Comparison of ENCODE assay signal across 19 cellular contexts in genomic region chr1:95238304-95238703, GRCh38. TPM values are rescaled to one million over a fixed set of nuclear protein-coding genes. Genes with fewer than 3 reads are reported as not detected.
DNase-seq lines count a peak whose midpoint lies in the region; ATAC-seq, FAIRE-seq and TF ChIP-seq lines count a peak whose summit lies in the region.
"Had no signal": no experiment of that assay in that cellular context is flagged by ENCODE, and none has a peak within 500 bp of the region (broad histone marks: within the 10 kb centered on the region; RNA-seq: fewer than 3 reads in every experiment).

No MANE protein-coding gene starts in this region.

- no peak for DNase-seq in MCF 10A (ENCODE audit: unreplicated experiment)
- no peak for DNase-seq in breast epithelium (ENCODE audit: low spot score in 2 of 2)
- no peak for DNase-seq in astrocyte (ENCODE audit: low read depth)
- peak; percentile 5 for DNase-seq in fibroblast of peridontal ligament (ENCODE audit: extremely low read depth)
- peak; percentile 40 for DNase-seq in superior temporal gyrus (ENCODE audit: extremely low spot score)
- DNase-seq in activated naive CD8-positive, alpha-beta T cell treated with anti-CD3 and anti-CD28 coated beads for 36 hours, result no peak
- no peak for DNase-seq in natural killer cell
- DNase-seq: C1 segment of cervical spinal cord; CD4-positive, alpha-beta memory T cell; DMS79 treated with DMSO at 0.1 percent for 48 hours; EL; H7 had no signal

- no peak overlapping the region for H3K4me3 Mint-ChIP-seq in MCF 10A (ENCODE audit: unreplicated experiment)
- H3K4me3 Mint-ChIP-seq in astrocyte (ENCODE audit: unreplicated experiment), result peak overlapping the region; percentile 28
- no peak overlapping the region for H3K4me3 Mint-ChIP-seq in activated naive CD8-positive, alpha-beta T cell treated with anti-CD3 and anti-CD28 coated beads for 36 hours
- H3K4me3 Mint-ChIP-seq in natural killer cell, result no peak overlapping the region
- H3K4me3 Mint-ChIP-seq: B cell; CD4-positive, alpha-beta memory T cell; GM23338 had no signal

- no peaks in the 10 kb centered on the region for H3K27me3 Mint-ChIP-seq in MCF 10A (ENCODE audit: insufficient read depth, unreplicated experiment)
- H3K27me3 Mint-ChIP-seq in astrocyte (ENCODE audit: low read depth, unreplicated experiment), result no peaks in the 10 kb centered on the region
- H3K27me3 Mint-ChIP-seq in activated naive CD8-positive, alpha-beta T cell treated with anti-CD3 and anti-CD28 coated beads for 36 hours, result no peaks in the 10 kb centered on the region
- H3K27me3 Mint-ChIP-seq in natural killer cell (ENCODE audit: low read depth in 2 of 2), result no peaks in the 10 kb centered on the region
- H3K27me3 Mint-ChIP-seq: B cell; CD4-positive, alpha-beta memory T cell had no signal

- TF ChIP-seq CTCF in MCF 10A (IDR thresholded peaks at IDR 0.05; ENCODE audit: unreplicated experiment) (no peak), breast epithelium (IDR thresholded peaks at IDR 0.05) (no peak), astrocyte (IDR thresholded peaks at IDR 0.05; ENCODE audit: insufficient read depth, low read depth, low read length) (no peak), natural killer cell (IDR thresholded peaks at IDR 0.05) (no peak)

- peaks cover 22% of the 10 kb centered on the region for H3K4me1 Mint-ChIP-seq in MCF 10A (ENCODE audit: insufficient read depth, unreplicated experiment)
- H3K4me1 Mint-ChIP-seq in astrocyte (ENCODE audit: low read depth, unreplicated experiment), result peaks cover 22% of the 10 kb centered on the region
- H3K4me1 Mint-ChIP-seq in activated naive CD8-positive, alpha-beta T cell treated with anti-CD3 and anti-CD28 coated beads for 36 hours, result peaks cover 38% of the 10 kb centered on the region
- peaks cover 36 to 48% of the 10 kb centered on the region in 2 donors for H3K4me1 Mint-ChIP-seq in natural killer cell

- H3K4me2 ChIP-seq in astrocyte (ENCODE audit: low read length), result no peak overlapping the region
- H3K4me2 ChIP-seq: GM23338 had no signal

- H3K9me3 Mint-ChIP-seq in MCF 10A (ENCODE audit: unreplicated experiment) (peaks cover 5% of the 10 kb centered on the region), astrocyte (ENCODE audit: unreplicated experiment) (no peaks in the 10 kb centered on the region), natural killer cell (no peaks in the 10 kb centered on the region)
- peaks cover 8% of the 10 kb centered on the region for H3K9me3 Mint-ChIP-seq in activated naive CD8-positive, alpha-beta T cell treated with anti-CD3 and anti-CD28 coated beads for 36 hours

- no TSS peak for BruUV-seq in MCF 10A (replicated peaks; lab: Mats Ljungman, UMichigan)

- TF ChIP-seq POLR2A in breast epithelium (IDR thresholded peaks at IDR 0.05), result no peak

- POLR2A ChIA-PET in MCF 10A (lab: Yijun Ruan, JAX), result interaction anchor here (0.6 kb wide), 1 partner anchor 887 kb away, joined by 4 read pairs; no protein-coding TSS in a partner anchor

- H3K36me3 ChIP-seq in breast epithelium (peaks cover 12% of the 10 kb centered on the region), astrocyte (ENCODE audit: insufficient read depth, low read length) (no peaks in the 10 kb centered on the region)

- H3K27me3 ChIP-seq in breast epithelium (no peaks in the 10 kb centered on the region), astrocyte (ENCODE audit: insufficient read depth, low read length) (no peaks in the 10 kb centered on the region)

- no peak overlapping the region for H2AFZ ChIP-seq in astrocyte (ENCODE audit: low read depth, low read length)
- H2AFZ ChIP-seq: GM23338 had no signal

- H3K27ac ChIP-seq in breast epithelium (no peak overlapping the region), astrocyte (ENCODE audit: low read depth, low read length) (no peak overlapping the region)

- H3K9ac ChIP-seq in astrocyte (ENCODE audit: low read length), result no peak overlapping the region

- peaks cover 60% of the 10 kb centered on the region for H3K79me2 ChIP-seq in astrocyte (ENCODE audit: insufficient read depth, low read length)

- ATAC-seq in natural killer cell, result no peak
- ATAC-seq in HG02981 (IDR thresholded peaks at IDR 0.05; ENCODE audit: unreplicated experiment), result no peak
- ATAC-seq: GM23338, HepG2 had no signal

- H3K27ac Mint-ChIP-seq in MCF 10A (ENCODE audit: low read depth, unreplicated experiment) (peak overlapping the region; percentile 18), astrocyte (ENCODE audit: unreplicated experiment) (no peak overlapping the region), natural killer cell (no peak overlapping the region)
- H3K27ac Mint-ChIP-seq in activated naive CD8-positive, alpha-beta T cell treated with anti-CD3 and anti-CD28 coated beads for 36 hours, result no peak overlapping the region
- H3K27ac Mint-ChIP-seq: B cell, GM23338 had no signal

- H3K36me3 Mint-ChIP-seq in MCF 10A (ENCODE audit: insufficient read depth, unreplicated experiment) (peaks cover 24% of the 10 kb centered on the region), astrocyte (ENCODE audit: low read depth, unreplicated experiment) (peaks cover 27% of the 10 kb centered on the region), natural killer cell (no peaks in the 10 kb centered on the region)
- H3K36me3 Mint-ChIP-seq in activated naive CD8-positive, alpha-beta T cell treated with anti-CD3 and anti-CD28 coated beads for 36 hours, result peaks cover 56% of the 10 kb centered on the region

- H3K4me3 ChIP-seq in breast epithelium (no peak overlapping the region), astrocyte (ENCODE audit: insufficient read depth, low read depth, low read length) (no peak overlapping the region)
- H3K4me3 ChIP-seq: GM23338 had no signal

- peaks cover 31% of the 10 kb centered on the region for H4K20me1 ChIP-seq in astrocyte (ENCODE audit: insufficient read depth, low read length)

- FAIRE-seq in astrocyte (lab: Jason Lieb, UNC), result no peak
- FAIRE-seq: A204.1, G401.6, HepG2, HTR-8/SVneo had no signal

- H3K9me3 ChIP-seq in breast epithelium (peaks cover 5 to 18% of the 10 kb centered on the region in 2 donors), astrocyte (ENCODE audit: insufficient read depth, low read depth, low read length) (no peaks in the 10 kb centered on the region)

- intact Hi-C loops in MCF 10A (cut with micrococcal nuclease) (loop anchor here (10.0 kb wide), 1 partner anchor 304 kb away; no protein-coding TSS in a partner anchor), breast epithelium (cut with DNase I; ENCODE audit: low total_unique reads) (no loop called here), natural killer cell (cut with micrococcal nuclease) (no loop called here)

- CTCF ChIA-PET in MCF 10A (lab: Yijun Ruan, JAX), result interaction anchor here (0.6 to 1.9 kb wide), 3 partner anchors 123 to 1228 kb away, joined by 3 to 7 read pairs (median 4); no protein-coding TSS in a partner anchor

- H3K4me1 ChIP-seq in breast epithelium (no peaks in the 10 kb centered on the region), astrocyte (ENCODE audit: insufficient read depth, low read length) (peaks cover 4% of the 10 kb centered on the region)

RNA-seq across cellular contexts. Expression of gene RWDD3, which starts 4.3 kb away (rescaled TPM):
- total RNA-seq in MCF 10A (2022) (10.3 and 14.7 TPM in 2 replicates), breast epithelium (10 to 100 TPM in 2 of 3 donors, 1 to 10 TPM in 1; 9.2 to 20.3 (median 11.5) TPM), astrocyte (20.0 and 22.2 TPM in 2 replicates), natural killer cell (10 to 100 TPM in 2 of 3 donors, 1 to 10 TPM in 1; 8.8 to 15.3 (median 15.2) TPM)
- total RNA-seq in activated naive CD8-positive, alpha-beta T cell treated with anti-CD3 and anti-CD28 coated beads for 36 hours, result 10 to 100 TPM; 11.4 to 16.4 TPM

Comparison
In these comparisons a context has a peak if more than half of its experiments do, and no peak if none do; other contexts are left out.
1. DNase-seq: peak in fibroblast of peridontal ligament (single experiment) and superior temporal gyrus (single experiment); none in MCF 10A (single experiment), breast epithelium (0 of 2), astrocyte (single experiment), activated naive CD8-positive, alpha-beta T cell treated with anti-CD3 and anti-CD28 coated beads for 36 hours (single experiment) and natural killer cell (single experiment).